ENCODE assay signal across 22 cellular contexts in the genomic region with DNA sequence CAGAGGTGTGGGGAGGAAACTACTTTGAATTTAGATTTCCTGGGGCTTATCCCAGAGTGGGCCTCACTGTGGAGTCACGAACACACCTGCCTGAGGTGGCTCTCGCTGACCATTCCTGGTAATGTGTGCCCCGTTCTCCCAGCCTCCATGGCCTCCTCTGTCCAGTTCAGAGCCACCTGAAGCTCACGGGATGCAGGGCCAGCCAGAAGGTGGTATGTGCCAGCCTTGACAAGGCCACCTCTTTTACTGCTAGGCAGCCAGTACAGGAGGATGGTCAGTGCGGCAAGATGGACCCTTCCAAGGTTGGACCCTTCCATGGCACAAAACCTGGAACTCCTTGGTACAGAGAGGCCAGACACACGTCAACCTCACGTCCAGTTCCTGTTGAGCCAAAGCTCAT.
"Had no signal": no experiment of that assay in that cellular context is flagged by ENCODE, and none has a peak within 500 bp of the region (broad histone marks: within the 10 kb centered on the region; RNA-seq: fewer than 3 reads in every experiment).

No MANE protein-coding gene starts in this region.

- H3K4me1 ChIP-seq: esophagus muscularis mucosa, SJSA1 had no signal

- H3K4me2 ChIP-seq: hepatocyte had no signal

- H3K27ac Mint-ChIP-seq: activated B cell treated with CpG ODN at 0.5 μM for 24 hours; activated CD4-positive, alpha-beta T cell treated with anti-CD3 and anti-CD28 coated beads for 36 hours; activated naive CD8-positive, alpha-beta T cell treated with anti-CD3 and anti-CD28 coated beads for 36 hours; activated T-cell treated with anti-CD3 and anti-CD28 coated beads, Interleukin-2, amount 50 U/mL, for 72 hours; immature natural killer cell had no signal

- H3K4me3 Mint-ChIP-seq: activated B cell treated with CpG ODN at 0.5 μM for 24 hours; activated CD4-positive, alpha-beta T cell treated with anti-CD3 and anti-CD28 coated beads for 36 hours; activated naive CD8-positive, alpha-beta T cell treated with anti-CD3 and anti-CD28 coated beads for 36 hours; activated T-cell treated with anti-CD3 and anti-CD28 coated beads, Interleukin-2, amount 50 U/mL, for 72 hours; immature natural killer cell had no signal

- H3K9me3 ChIP-seq: esophagus muscularis mucosa, mucosa of descending colon, SJSA1 had no signal

- H3K9me3 Mint-ChIP-seq: activated B cell treated with CpG ODN at 0.5 μM for 24 hours, immature natural killer cell, neural crest cell had no signal

- DNase-seq: activated B cell treated with CpG ODN at 0.5 μM for 24 hours; activated CD4-positive, alpha-beta T cell treated with anti-CD3 and anti-CD28 coated beads for 36 hours; activated CD4-positive, alpha-beta T cell treated with anti-CD3 and anti-CD28 coated beads, Interleukin-2, amount 50 U/mL, for 4 hours; activated CD8-positive, alpha-beta memory T cell treated with anti-CD3 and anti-CD28 coated beads for 24 hours; activated naive CD8-positive, alpha-beta T cell treated with anti-CD3 and anti-CD28 coated beads for 36 hours; activated T-cell treated with anti-CD3 and anti-CD28 coated beads, Interleukin-2, amount 50 U/mL, for 72 hours; amygdala; effector memory CD4-positive, alpha-beta T cell; glutamatergic neuron; immature natural killer cell; kidney glomerular epithelial cell; mesenchymal stem cell; mucosa of descending colon; occipital lobe; stimulated activated CD4-positive, alpha-beta T cell treated with anti-CD3 and anti-CD28 coated beads, Interleukin-4, amount 100 ng/mL, for 24 hours; stimulated activated naive CD8-positive, alpha-beta T cell treated with anti-CD3 and anti-CD28 coated beads, Interleukin-15, Interleukin-2, amounts not matched to agents 100 U/mL and 50 U/mL, for 24 hours; T-helper 1 cell had no signal

- H2AFZ ChIP-seq: hepatocyte had no signal

- ATAC-seq: activated CD4-positive, alpha-beta T cell treated with anti-CD3 and anti-CD28 coated beads for 36 hours; activated T-cell treated with anti-CD3 and anti-CD28 coated beads, Interleukin-2, amount 50 U/mL, for 72 hours; mucosa of descending colon; stimulated activated naive CD8-positive, alpha-beta T cell treated with anti-CD3 and anti-CD28 coated beads, Interleukin-15, Interleukin-2, amounts not matched to agents 100 U/mL and 50 U/mL, for 24 hours had no signal

- H3K4me1 Mint-ChIP-seq: activated B cell treated with CpG ODN at 0.5 μM for 24 hours; activated CD4-positive, alpha-beta T cell treated with anti-CD3 and anti-CD28 coated beads for 36 hours had no signal

- H3K36me3 ChIP-seq: cardiac muscle cell, SJSA1 had no signal

- H3K27ac ChIP-seq: cardiac muscle cell, esophagus muscularis mucosa, hepatocyte, SJSA1 had no signal

- H3K27me3 Mint-ChIP-seq: activated B cell treated with CpG ODN at 0.5 μM for 24 hours; activated CD4-positive, alpha-beta T cell treated with anti-CD3 and anti-CD28 coated beads for 36 hours; activated naive CD8-positive, alpha-beta T cell treated with anti-CD3 and anti-CD28 coated beads for 36 hours had no signal

- H3K4me3 ChIP-seq: cardiac muscle cell, esophagus muscularis mucosa, hepatocyte, mucosa of descending colon, SJSA1 had no signal

- H3K27me3 ChIP-seq: cardiac muscle cell, esophagus muscularis mucosa, hepatocyte, SJSA1 had no signal

- H3K79me2 ChIP-seq: hepatocyte had no signal
